Comparison of ENCODE assay signal across 8 cellular contexts in the genomic region with DNA sequence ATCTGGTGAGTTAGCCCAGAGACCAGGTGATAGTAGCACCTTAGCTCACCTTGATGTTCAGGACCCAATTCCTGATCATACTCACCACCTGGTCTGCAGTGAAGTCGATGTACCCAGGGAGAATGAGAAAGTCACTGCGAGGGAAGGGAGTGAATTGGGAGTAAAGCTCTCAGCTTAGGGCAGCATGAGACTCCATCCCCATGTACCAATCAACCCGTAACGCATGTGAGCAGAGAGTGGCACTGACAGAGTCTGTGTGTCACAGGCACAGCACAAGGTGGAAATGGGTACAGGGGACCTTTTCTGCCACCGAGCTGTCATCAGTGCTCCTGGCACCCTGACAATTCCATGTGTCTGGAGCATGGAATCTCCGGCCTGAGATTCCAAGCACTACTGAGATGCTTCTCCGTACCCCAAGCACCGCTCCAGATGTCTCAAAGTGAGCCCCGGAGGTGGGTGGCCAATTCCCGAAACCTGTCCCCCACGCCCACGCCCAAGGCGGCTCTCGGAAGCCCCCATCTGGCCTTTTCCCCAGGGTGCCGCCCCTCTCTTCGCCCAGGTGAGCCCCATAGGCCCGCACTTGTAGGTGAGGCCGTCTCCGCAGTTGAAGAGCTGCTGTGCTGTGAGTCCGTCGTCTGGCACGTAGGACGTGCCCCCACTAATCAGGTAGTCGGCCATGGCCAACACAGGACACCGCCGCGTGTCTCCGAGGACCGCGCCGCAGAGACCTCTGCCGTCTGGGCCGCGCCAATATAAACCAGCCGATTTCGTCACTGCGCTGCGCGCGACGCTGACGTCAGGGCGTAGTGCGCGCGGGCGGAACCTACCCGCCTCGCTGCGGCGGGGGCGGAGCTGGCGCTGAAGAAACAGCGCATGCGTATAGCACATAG. TPM values are rescaled to one million over a fixed set of nuclear protein-coding genes. Genes with fewer than 3 reads are reported as not detected.
A peak's percentile ranks its signal among the peaks of the same experiment; 100 is the strongest.
DNase-seq lines count a peak whose midpoint lies in the region; ATAC-seq and TF ChIP-seq lines count a peak whose summit lies in the region.

A gene (minus strand): TSS at position 726 of the 890 bp plus-strand sequence. CDS start 48 bp downstream, at position 678.

- H3K9me3 Mint-ChIP-seq in CD4-positive, alpha-beta memory T cell = peaks cover 0 to 4% (median 0%) of the 10 kb centered on the region in 8 donors

- peak; percentile 89 for ATAC-seq in GM19455 (IDR thresholded peaks at IDR 0.05; ENCODE audit: unreplicated experiment)

- H3K9me3 ChIP-seq in CD4-positive, alpha-beta memory T cell (ENCODE audit: control insufficient read depth in 1 of 2, low read length in 2 of 2) = no peaks in the 10 kb centered on the region
- no peaks in the 10 kb centered on the region for H3K9me3 ChIP-seq in effector memory CD4-positive, alpha-beta T cell (ENCODE audit: control insufficient read depth, low read length)

- H3K4me1 ChIP-seq in CD4-positive, alpha-beta memory T cell (ENCODE audit: insufficient read depth, low read length) = peaks cover 21% of the 10 kb centered on the region
- peaks cover 12% of the 10 kb centered on the region for H3K4me1 ChIP-seq in effector memory CD4-positive, alpha-beta T cell (ENCODE audit: control insufficient read depth, insufficient read depth, low read length, poor library complexity, severe bottlenecking)

- CTCF ChIA-PET in CD4-positive, alpha-beta memory T cell (lab: Charles Lee; ENCODE audit: partially characterized antibody) = interaction anchor here (0.9 to 4.1 kb wide), 6 partner anchors 12 to 65 kb away, joined by 3 to 61 read pairs (median 6); a partner anchor contains a TSS

- intact Hi-C loops in CD4-positive, alpha-beta memory T cell (cut with micrococcal nuclease) = loop anchor here (1.0 to 10.0 kb wide), 6 partner anchors 8 to 316 kb away; a partner anchor contains a TSS

- H3K27ac Mint-ChIP-seq in CD4-positive, alpha-beta memory T cell = peak within 1 kb of the TSS; percentile 94 to 100 (median 99)

- peak within 1 kb of the TSS; percentile 90 to 97 (median 92) for H3K4me3 Mint-ChIP-seq in CD4-positive, alpha-beta memory T cell

- H3K27me3 ChIP-seq in CD4-positive, alpha-beta memory T cell (ENCODE audit: insufficient read depth, low read length) = no peaks in the 10 kb centered on the region
- H3K27me3 ChIP-seq in HL-60 (ENCODE audit: insufficient read depth, poor library complexity, severe bottlenecking) = no peaks in the 10 kb centered on the region
- no peaks in the 10 kb centered on the region for H3K27me3 ChIP-seq in effector memory CD4-positive, alpha-beta T cell (replicated peaks; ENCODE audit: control insufficient read depth, insufficient read depth, low read length, poor library complexity, severe bottlenecking)

- DNase-seq in CD4-positive, alpha-beta memory T cell = peak; percentile 91 to 93 (median 93)
- DNase-seq in HL-60 (ENCODE audit: low read depth in 1 of 2, low spot score in 1 of 2) (peak; percentile 91 to 92), NK-92 (lab: John Stamatoyannopoulos, UW; ENCODE audit: unreplicated experiment) (peak; percentile 66), medulla oblongata (ENCODE audit: extremely low spot score) (peak; percentile 96)
- peak; percentile 74 to 87 for DNase-seq in activated CD8-positive, alpha-beta memory T cell treated with anti-CD3 and anti-CD28 coated beads for 1 hour (ENCODE audit: extremely low read depth in 1 of 2, low read depth in 1 of 2)
- DNase-seq in effector memory CD4-positive, alpha-beta T cell = peak; percentile 86 to 91 (median 89)
- DNase-seq in stimulated activated CD4-positive, alpha-beta T cell treated with anti-CD3 and anti-CD28 coated beads, TNF-alpha, amount 100 ng/mL, for 48 hours (ENCODE audit: low read depth in 3 of 3) = peak; percentile 86 to 92 (median 91)

- H3K4me1 Mint-ChIP-seq in CD4-positive, alpha-beta memory T cell = peaks cover 17 to 52% (median 24%) of the 10 kb centered on the region in 4 donors

- peaks cover 48% of the 10 kb centered on the region for H3K36me3 ChIP-seq in CD4-positive, alpha-beta memory T cell (ENCODE audit: insufficient read depth, low read length)
- peaks cover 61% of the 10 kb centered on the region for H3K36me3 ChIP-seq in effector memory CD4-positive, alpha-beta T cell (ENCODE audit: control insufficient read depth, insufficient read depth, low read length)

- peak within 1 kb of the TSS; percentile 64 to 77 for H3K4me3 ChIP-seq in CD4-positive, alpha-beta memory T cell (ENCODE audit: low read length in 2 of 2)
- peak within 1 kb of the TSS; percentile 72 for H3K4me3 ChIP-seq in HL-60 (replicated peaks; ENCODE audit: insufficient read depth, low read length)
- H3K4me3 ChIP-seq in effector memory CD4-positive, alpha-beta T cell (ENCODE audit: insufficient read depth, low read depth, low read length, poor library complexity, severe bottlenecking) = peak within 1 kb of the TSS; percentile 78

- H3K27me3 Mint-ChIP-seq in CD4-positive, alpha-beta memory T cell = no peaks in the 10 kb centered on the region

- POLR2A ChIA-PET in CD4-positive, alpha-beta memory T cell (lab: Charles Lee; ENCODE audit: partially characterized antibody) = interaction anchor here (0.6 to 17.6 kb wide), 28 partner anchors 8 to 441 kb away, joined by 3 to 629 read pairs (median 4); a partner anchor contains a TSS

- H3K27ac ChIP-seq in CD4-positive, alpha-beta memory T cell (ENCODE audit: low read depth, low read length) = peak within 1 kb of the TSS; percentile 93
- H3K27ac ChIP-seq in HL-60 (replicated peaks) = peak within 1 kb of the TSS; percentile 82
- peak within 1 kb of the TSS; percentile 92 for H3K27ac ChIP-seq in effector memory CD4-positive, alpha-beta T cell (ENCODE audit: insufficient read depth, low read length, poor library complexity, severe bottlenecking)

- no peak for TF ChIP-seq CTCF in HL-60 (IDR thresholded peaks at IDR 0.05; ENCODE audit: insufficient read depth, low read length)

- H3K36me3 Mint-ChIP-seq in CD4-positive, alpha-beta memory T cell = peaks cover 37 to 62% of the 10 kb centered on the region in 2 donors

RNA-seq across cellular contexts. Expression of the gene that starts here (rescaled TPM):
- total RNA-seq in CD4-positive, alpha-beta memory T cell = 10 to 100 TPM; 87.5 to 89.6 TPM
- polyA plus RNA-seq in CD4-positive, alpha-beta memory T cell = 10 to 100 TPM; 82.9 to 87.5 TPM

Comparison
In these comparisons a context has a peak if more than half of its experiments do, and no peak if none do; other contexts are left out.
1. Peak in every context shown above with its lines: DNase-seq, ATAC-seq, H3K4me3 ChIP-seq and H3K27ac ChIP-seq.